1 cellular context compared by ENCODE assay signal in the genomic region with DNA sequence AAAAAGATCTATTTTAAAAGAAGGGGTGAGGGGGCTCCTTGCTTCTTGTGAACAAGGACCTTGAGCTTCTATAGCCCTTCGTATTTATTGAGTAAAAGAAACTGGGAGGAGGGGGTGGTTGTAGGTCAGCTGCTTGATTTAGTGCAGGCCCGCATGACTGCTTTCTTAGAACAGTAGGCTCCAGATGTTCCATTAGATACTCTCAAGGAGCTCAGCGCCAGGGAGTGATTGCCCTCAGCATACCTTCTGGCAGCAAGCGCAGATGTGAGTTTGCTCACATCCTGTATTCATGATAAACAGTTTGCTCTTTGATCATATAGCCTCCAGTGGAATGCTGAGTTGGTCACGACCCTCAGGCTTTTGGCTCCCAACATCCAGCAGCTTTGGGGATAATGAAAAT.
TF ChIP-seq lines count a peak whose summit lies in the region.

No MANE protein-coding gene starts in this region.

TF ChIP-seq in K562, 482 proteins besides CTCF, POLR2A, EP300 and RAD21 (continued from another document):
- TF ChIP-seq, protein P1, sequence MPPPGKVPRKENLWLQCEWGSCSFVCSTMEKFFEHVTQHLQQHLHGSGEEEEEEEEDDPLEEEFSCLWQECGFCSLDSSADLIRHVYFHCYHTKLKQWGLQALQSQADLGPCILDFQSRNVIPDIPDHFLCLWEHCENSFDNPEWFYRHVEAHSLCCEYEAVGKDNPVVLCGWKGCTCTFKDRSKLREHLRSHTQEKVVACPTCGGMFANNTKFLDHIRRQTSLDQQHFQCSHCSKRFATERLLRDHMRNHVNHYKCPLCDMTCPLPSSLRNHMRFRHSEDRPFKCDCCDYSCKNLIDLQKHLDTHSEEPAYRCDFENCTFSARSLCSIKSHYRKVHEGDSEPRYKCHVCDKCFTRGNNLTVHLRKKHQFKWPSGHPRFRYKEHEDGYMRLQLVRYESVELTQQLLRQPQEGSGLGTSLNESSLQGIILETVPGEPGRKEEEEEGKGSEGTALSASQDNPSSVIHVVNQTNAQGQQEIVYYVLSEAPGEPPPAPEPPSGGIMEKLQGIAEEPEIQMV (tag; conservative IDR thresholded peaks at IDR 0.05; ENCODE audit: low read depth): no peak
- no peak for TF ChIP-seq PHB (CRISPR knock-in tag; IDR thresholded peaks at IDR 0.05)
- TF ChIP-seq DMBX1 (CRISPR knock-in tag; IDR thresholded peaks at IDR 0.05; ENCODE audit: borderline replicate concordance): no peak
- TF ChIP-seq, protein P2, sequence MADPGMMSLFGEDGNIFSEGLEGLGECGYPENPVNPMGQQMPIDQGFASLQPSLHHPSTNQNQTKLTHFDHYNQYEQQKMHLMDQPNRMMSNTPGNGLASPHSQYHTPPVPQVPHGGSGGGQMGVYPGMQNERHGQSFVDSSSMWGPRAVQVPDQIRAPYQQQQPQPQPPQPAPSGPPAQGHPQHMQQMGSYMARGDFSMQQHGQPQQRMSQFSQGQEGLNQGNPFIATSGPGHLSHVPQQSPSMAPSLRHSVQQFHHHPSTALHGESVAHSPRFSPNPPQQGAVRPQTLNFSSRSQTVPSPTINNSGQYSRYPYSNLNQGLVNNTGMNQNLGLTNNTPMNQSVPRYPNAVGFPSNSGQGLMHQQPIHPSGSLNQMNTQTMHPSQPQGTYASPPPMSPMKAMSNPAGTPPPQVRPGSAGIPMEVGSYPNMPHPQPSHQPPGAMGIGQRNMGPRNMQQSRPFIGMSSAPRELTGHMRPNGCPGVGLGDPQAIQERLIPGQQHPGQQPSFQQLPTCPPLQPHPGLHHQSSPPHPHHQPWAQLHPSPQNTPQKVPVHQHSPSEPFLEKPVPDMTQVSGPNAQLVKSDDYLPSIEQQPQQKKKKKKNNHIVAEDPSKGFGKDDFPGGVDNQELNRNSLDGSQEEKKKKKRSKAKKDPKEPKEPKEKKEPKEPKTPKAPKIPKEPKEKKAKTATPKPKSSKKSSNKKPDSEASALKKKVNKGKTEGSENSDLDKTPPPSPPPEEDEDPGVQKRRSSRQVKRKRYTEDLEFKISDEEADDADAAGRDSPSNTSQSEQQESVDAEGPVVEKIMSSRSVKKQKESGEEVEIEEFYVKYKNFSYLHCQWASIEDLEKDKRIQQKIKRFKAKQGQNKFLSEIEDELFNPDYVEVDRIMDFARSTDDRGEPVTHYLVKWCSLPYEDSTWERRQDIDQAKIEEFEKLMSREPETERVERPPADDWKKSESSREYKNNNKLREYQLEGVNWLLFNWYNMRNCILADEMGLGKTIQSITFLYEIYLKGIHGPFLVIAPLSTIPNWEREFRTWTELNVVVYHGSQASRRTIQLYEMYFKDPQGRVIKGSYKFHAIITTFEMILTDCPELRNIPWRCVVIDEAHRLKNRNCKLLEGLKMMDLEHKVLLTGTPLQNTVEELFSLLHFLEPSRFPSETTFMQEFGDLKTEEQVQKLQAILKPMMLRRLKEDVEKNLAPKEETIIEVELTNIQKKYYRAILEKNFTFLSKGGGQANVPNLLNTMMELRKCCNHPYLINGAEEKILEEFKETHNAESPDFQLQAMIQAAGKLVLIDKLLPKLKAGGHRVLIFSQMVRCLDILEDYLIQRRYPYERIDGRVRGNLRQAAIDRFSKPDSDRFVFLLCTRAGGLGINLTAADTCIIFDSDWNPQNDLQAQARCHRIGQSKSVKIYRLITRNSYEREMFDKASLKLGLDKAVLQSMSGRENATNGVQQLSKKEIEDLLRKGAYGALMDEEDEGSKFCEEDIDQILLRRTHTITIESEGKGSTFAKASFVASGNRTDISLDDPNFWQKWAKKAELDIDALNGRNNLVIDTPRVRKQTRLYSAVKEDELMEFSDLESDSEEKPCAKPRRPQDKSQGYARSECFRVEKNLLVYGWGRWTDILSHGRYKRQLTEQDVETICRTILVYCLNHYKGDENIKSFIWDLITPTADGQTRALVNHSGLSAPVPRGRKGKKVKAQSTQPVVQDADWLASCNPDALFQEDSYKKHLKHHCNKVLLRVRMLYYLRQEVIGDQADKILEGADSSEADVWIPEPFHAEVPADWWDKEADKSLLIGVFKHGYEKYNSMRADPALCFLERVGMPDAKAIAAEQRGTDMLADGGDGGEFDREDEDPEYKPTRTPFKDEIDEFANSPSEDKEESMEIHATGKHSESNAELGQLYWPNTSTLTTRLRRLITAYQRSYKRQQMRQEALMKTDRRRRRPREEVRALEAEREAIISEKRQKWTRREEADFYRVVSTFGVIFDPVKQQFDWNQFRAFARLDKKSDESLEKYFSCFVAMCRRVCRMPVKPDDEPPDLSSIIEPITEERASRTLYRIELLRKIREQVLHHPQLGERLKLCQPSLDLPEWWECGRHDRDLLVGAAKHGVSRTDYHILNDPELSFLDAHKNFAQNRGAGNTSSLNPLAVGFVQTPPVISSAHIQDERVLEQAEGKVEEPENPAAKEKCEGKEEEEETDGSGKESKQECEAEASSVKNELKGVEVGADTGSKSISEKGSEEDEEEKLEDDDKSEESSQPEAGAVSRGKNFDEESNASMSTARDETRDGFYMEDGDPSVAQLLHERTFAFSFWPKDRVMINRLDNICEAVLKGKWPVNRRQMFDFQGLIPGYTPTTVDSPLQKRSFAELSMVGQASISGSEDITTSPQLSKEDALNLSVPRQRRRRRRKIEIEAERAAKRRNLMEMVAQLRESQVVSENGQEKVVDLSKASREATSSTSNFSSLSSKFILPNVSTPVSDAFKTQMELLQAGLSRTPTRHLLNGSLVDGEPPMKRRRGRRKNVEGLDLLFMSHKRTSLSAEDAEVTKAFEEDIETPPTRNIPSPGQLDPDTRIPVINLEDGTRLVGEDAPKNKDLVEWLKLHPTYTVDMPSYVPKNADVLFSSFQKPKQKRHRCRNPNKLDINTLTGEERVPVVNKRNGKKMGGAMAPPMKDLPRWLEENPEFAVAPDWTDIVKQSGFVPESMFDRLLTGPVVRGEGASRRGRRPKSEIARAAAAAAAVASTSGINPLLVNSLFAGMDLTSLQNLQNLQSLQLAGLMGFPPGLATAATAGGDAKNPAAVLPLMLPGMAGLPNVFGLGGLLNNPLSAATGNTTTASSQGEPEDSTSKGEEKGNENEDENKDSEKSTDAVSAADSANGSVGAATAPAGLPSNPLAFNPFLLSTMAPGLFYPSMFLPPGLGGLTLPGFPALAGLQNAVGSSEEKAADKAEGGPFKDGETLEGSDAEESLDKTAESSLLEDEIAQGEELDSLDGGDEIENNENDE (IDR thresholded peaks at IDR 0.05; ENCODE audit: low read depth, low read length): no peak
- no peak for TF ChIP-seq BHLHE40 (IDR thresholded peaks at IDR 0.05; ENCODE audit: low read length)
- TF ChIP-seq, protein P3, sequence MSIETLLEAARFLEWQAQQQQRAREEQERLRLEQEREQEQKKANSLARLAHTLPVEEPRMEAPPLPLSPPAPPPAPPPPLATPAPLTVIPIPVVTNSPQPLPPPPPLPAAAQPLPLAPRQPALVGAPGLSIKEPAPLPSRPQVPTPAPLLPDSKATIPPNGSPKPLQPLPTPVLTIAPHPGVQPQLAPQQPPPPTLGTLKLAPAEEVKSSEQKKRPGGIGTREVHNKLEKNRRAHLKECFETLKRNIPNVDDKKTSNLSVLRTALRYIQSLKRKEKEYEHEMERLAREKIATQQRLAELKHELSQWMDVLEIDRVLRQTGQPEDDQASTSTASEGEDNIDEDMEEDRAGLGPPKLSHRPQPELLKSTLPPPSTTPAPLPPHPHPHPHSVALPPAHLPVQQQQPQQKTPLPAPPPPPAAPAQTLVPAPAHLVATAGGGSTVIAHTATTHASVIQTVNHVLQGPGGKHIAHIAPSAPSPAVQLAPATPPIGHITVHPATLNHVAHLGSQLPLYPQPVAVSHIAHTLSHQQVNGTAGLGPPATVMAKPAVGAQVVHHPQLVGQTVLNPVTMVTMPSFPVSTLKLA (conservative IDR thresholded peaks at IDR 0.05): no peak
- no peak for TF ChIP-seq SMARCB1 (IDR thresholded peaks at IDR 0.05; ENCODE audit: insufficient read length, low read depth)
- TF ChIP-seq ELF1 (tag; IDR thresholded peaks at IDR 0.05): no peak
- peak; percentile 58 for TF ChIP-seq CBFA2T2 (conservative IDR thresholded peaks at IDR 0.05)
- 0 out of 2 replicates have a peak, but pooled peaks have one; percentile 17 for TF ChIP-seq GATA2 (CRISPR knock-in tag; IDR thresholded peaks at IDR 0.05)
- TF ChIP-seq HOXB6 (CRISPR knock-in tag; IDR thresholded peaks at IDR 0.05; ENCODE audit: borderline replicate concordance): no peak
- TF ChIP-seq EWSR1 (IDR thresholded peaks at IDR 0.05; ENCODE audit: borderline replicate concordance, low read depth, partially characterized antibody): no peak
- no peak for TF ChIP-seq XRCC5 (IDR thresholded peaks at IDR 0.05; ENCODE audit: low read depth, low read length)
- peak; percentile 35 for TF ChIP-seq MEIS2 (IDR thresholded peaks at IDR 0.05; ENCODE audit: partially characterized antibody)
